In the genomic region with DNA sequence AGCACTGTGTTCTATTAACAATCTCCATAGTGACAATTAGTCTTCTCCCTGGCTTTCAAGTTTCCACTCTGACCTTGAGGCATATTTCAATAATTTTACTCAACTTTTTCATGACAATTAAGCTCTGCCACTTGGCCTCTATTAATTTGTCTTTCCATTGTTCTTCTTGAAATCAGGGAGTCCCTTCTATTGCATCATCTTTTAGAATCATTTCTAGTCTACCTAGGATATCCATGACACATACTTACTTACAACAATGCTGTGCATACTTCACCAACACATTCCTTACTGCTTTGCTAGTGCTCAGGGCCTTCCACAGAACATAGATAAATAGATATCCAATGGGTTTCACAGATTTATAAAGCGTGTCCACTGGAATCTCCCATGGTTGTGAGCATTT, we compare ENCODE assay signal across 32 cellular contexts.
"Had no signal": no experiment of that assay in that cellular context is flagged by ENCODE, and none has a peak within 500 bp of the region (broad histone marks: within the 10 kb centered on the region; RNA-seq: fewer than 3 reads in every experiment).

No MANE protein-coding gene starts in this region.

- H3K27me3 ChIP-seq: adrenal gland, ascending aorta, breast epithelium, gastrocnemius medialis, pancreas, suprapubic skin, tibial artery had no signal

- H3K36me3 Mint-ChIP-seq: activated naive CD8-positive, alpha-beta T cell; memory B cell; stimulated activated memory B cell treated with anti-CD40 and anti-IgM and Interleukin-4, amounts not matched to agents 10 μg/mL and 1 μg/mL and 100 μg/mL, for 72 hours had no signal

- H3K36me3 ChIP-seq: adrenal gland, ascending aorta, breast epithelium, gastrocnemius medialis, pancreas, prostate gland, suprapubic skin, tibial artery had no signal

- H3K4me2 ChIP-seq: smooth muscle cell had no signal

- ATAC-seq: activated CD8-positive, alpha-beta T cell treated with anti-CD3 and anti-CD28 coated beads for 36 hours; activated T-cell treated with anti-CD3 and anti-CD28 coated beads, Interleukin-2, amount 50 U/mL, for 4 hours; gastrocnemius medialis; left colon; naive thymus-derived CD4-positive, alpha-beta T cell; pancreas; stimulated activated memory B cell treated with anti-CD40 and anti-IgM and Interleukin-4, amounts not matched to agents 10 μg/mL and 1 μg/mL and 100 μg/mL, for 72 hours had no signal

- H3K4me3 ChIP-seq: adrenal gland, ascending aorta, breast epithelium, gastrocnemius medialis, pancreas, prostate gland, smooth muscle cell, suprapubic skin, tibial artery had no signal

- H3K27me3 Mint-ChIP-seq: activated CD8-positive, alpha-beta T cell treated with anti-CD3 and anti-CD28 coated beads for 36 hours; activated naive CD8-positive, alpha-beta T cell; central memory CD8-positive, alpha-beta T cell; naive thymus-derived CD4-positive, alpha-beta T cell had no signal

- H3K9me3 ChIP-seq: adrenal gland, ascending aorta, breast epithelium, gastrocnemius medialis, pancreas, prostate gland, suprapubic skin, tibial artery had no signal

- H3K4me1 ChIP-seq: adrenal gland, ascending aorta, breast epithelium, gastrocnemius medialis, pancreas, prostate gland, suprapubic skin, tibial artery had no signal

- H3K27ac ChIP-seq: adrenal gland, ascending aorta, breast epithelium, epithelial cell of prostate, gastrocnemius medialis, pancreas, prostate gland, suprapubic skin, tibial artery had no signal

- H3K4me3 Mint-ChIP-seq: activated B cell treated with CpG ODN at 0.5 μM for 24 hours; activated CD8-positive, alpha-beta T cell treated with anti-CD3 and anti-CD28 coated beads for 36 hours; activated naive CD8-positive, alpha-beta T cell; activated T-cell treated with anti-CD3 and anti-CD28 coated beads, Interleukin-2, amount 50 U/mL, for 4 hours; central memory CD8-positive, alpha-beta T cell; memory B cell; naive thymus-derived CD4-positive, alpha-beta T cell; stimulated activated memory B cell treated with anti-CD40 and anti-IgM and Interleukin-4, amounts not matched to agents 10 μg/mL and 1 μg/mL and 100 μg/mL, for 72 hours had no signal

- DNase-seq: activated B cell treated with CpG ODN at 0.5 μM for 24 hours; activated CD4-positive, alpha-beta T cell treated with anti-CD3 and anti-CD28 coated beads, Interleukin-2, amount 50 U/mL, for 1 hour; activated CD8-positive, alpha-beta T cell treated with anti-CD3 and anti-CD28 coated beads for 36 hours; activated T-cell treated with anti-CD3 and anti-CD28 coated beads, Interleukin-2, amount 50 U/mL, for 4 hours; adrenal gland; dermis blood vessel endothelial cell; effector CD4-positive, alpha-beta T cell; gastrocnemius medialis; glutamatergic neuron; islet precursor cell; left colon; midbrain; naive thymus-derived CD4-positive, alpha-beta T cell; nucleus accumbens; pancreas; stimulated activated CD4-positive, alpha-beta T cell treated with anti-CD3 and anti-CD28 coated beads, Interleukin-1b, Interleukin-23, amount 100 ng/mL, for 48 hours; stimulated activated CD4-positive, alpha-beta T cell treated with anti-CD3 and anti-CD28 coated beads, Interleukin-4, amount 100 ng/mL, for 4 hours; stimulated activated CD8-positive, alpha-beta memory T cell treated with anti-CD3 and anti-CD28 coated beads, Interleukin-4, amount 100 ng/mL, for 48 hours; T-helper 2 cell; tibial artery had no signal

- FAIRE-seq: colon, pancreas had no signal

- H3K27ac Mint-ChIP-seq: activated B cell treated with CpG ODN at 0.5 μM for 24 hours; activated CD8-positive, alpha-beta T cell treated with anti-CD3 and anti-CD28 coated beads for 36 hours; activated naive CD8-positive, alpha-beta T cell; activated T-helper 2 cell treated with anti-CD3 and anti-CD28 coated beads, Interferon-gamma antibody, Interleukin-2, Interleukin-4, amounts not matched to agents 10 μg/mL and 5 μg/mL and 100 μg/mL, durations not matched to agents 14 hours and 24 hours and 36 hours; memory B cell; naive thymus-derived CD4-positive, alpha-beta T cell; stimulated activated memory B cell treated with anti-CD40 and anti-IgM and Interleukin-4, amounts not matched to agents 10 μg/mL and 1 μg/mL and 100 μg/mL, for 72 hours had no signal

- H3K4me1 Mint-ChIP-seq: activated B cell treated with CpG ODN at 0.5 μM for 24 hours; central memory CD8-positive, alpha-beta T cell; memory B cell; naive thymus-derived CD4-positive, alpha-beta T cell; stimulated activated memory B cell treated with anti-CD40 and anti-IgM and Interleukin-4, amounts not matched to agents 10 μg/mL and 1 μg/mL and 100 μg/mL, for 72 hours had no signal

- H3K9me3 Mint-ChIP-seq: activated B cell treated with CpG ODN at 0.5 μM for 24 hours; activated CD8-positive, alpha-beta T cell treated with anti-CD3 and anti-CD28 coated beads for 36 hours had no signal
